ENCODE assay signal across 1 cellular context in genomic region chr19:45511074-45511473, GRCh38.
A peak's percentile ranks its signal among the peaks of the same experiment; 100 is the strongest.
TF ChIP-seq lines count a peak whose summit lies in the region.

No MANE protein-coding gene starts in this region.

TF ChIP-seq in GM12878, 131 proteins besides CTCF, POLR2A, EP300 and RAD21:
- TF ChIP-seq POLR2AphosphoS5 (IDR thresholded peaks at IDR 0.05; ENCODE audit: low read length) (peak; percentile 47; the same call in 1 of the 2 replicates), ZNF217 (IDR thresholded peaks at IDR 0.05) (peak; percentile 91), ZBTB33 (IDR thresholded peaks at IDR 0.05) (no peak), IKZF2 (IDR thresholded peaks at IDR 0.05) (0 out of 4 replicates have a peak, but pooled peaks of 1 of the 2 experiments have one; percentile 8), SMARCA5 (IDR thresholded peaks at IDR 0.05) (0 out of 2 replicates have a peak, but pooled peaks have one; percentile 47), JUNB (IDR thresholded peaks at IDR 0.05) (no peak)
